1 cellular context compared by ENCODE assay signal in the genomic region with DNA sequence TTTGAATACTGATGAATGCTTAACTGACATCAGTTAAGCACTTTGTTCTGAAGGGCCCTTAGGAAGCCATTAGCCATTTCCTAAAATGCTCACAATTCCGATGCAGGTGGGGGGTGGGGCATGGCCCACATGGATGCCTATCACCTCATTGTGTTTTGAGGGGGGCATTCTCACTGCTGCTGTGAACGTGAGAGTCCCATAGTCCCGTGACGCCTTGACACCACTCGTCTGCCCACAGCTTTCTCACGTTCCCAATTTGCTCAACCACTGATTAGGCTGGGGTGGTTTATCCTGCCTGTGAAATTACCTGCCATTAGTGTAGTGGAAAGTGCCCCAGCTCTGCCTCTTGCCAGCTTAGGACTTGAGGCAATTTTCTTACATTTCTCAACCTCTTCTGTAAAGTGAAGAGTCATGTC.
TF ChIP-seq lines count a peak whose summit lies in the region.

No MANE protein-coding gene starts in this region.

TF ChIP-seq in K562, 482 proteins besides CTCF, POLR2A, EP300 and RAD21 (continued from another document):
- TF ChIP-seq, protein P1, sequence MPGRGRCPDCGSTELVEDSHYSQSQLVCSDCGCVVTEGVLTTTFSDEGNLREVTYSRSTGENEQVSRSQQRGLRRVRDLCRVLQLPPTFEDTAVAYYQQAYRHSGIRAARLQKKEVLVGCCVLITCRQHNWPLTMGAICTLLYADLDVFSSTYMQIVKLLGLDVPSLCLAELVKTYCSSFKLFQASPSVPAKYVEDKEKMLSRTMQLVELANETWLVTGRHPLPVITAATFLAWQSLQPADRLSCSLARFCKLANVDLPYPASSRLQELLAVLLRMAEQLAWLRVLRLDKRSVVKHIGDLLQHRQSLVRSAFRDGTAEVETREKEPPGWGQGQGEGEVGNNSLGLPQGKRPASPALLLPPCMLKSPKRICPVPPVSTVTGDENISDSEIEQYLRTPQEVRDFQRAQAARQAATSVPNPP (IDR thresholded peaks at IDR 0.05; ENCODE audit: borderline replicate concordance, insufficient read depth, insufficient read length) = no peak
